ENCODE assay signal across 9 cellular contexts in genomic region chr11:5690216-5690615, GRCh38. TPM values are rescaled to one million over a fixed set of nuclear protein-coding genes. Genes with fewer than 3 reads are reported as not detected.
DNase-seq lines count a peak whose midpoint lies in the region; ATAC-seq and TF ChIP-seq lines count a peak whose summit lies in the region.
"Had no signal": no experiment of that assay in that cellular context is flagged by ENCODE, and none has a peak within 500 bp of the region (broad histone marks: within the 10 kb centered on the region; RNA-seq: fewer than 3 reads in every experiment).

No MANE protein-coding gene starts in this region.

- H3K4me1 ChIP-seq in ascending aorta, result peaks cover 3 to 20% of the 10 kb centered on the region in 2 donors
- H3K4me1 ChIP-seq in thoracic aorta (ENCODE audit: control insufficient read depth in 1 of 2, low read depth in 2 of 2), result peaks cover 12 to 31% of the 10 kb centered on the region in 2 donors

- TF ChIP-seq CTCF in ascending aorta (IDR thresholded peaks at IDR 0.05), result no peak
- TF ChIP-seq CTCF in thoracic aorta (IDR thresholded peaks at IDR 0.05), result no peak

- peaks cover 28% of the 10 kb centered on the region for H3K36me3 Mint-ChIP-seq in T-helper 2 cell treated with Interferon-gamma antibody and Interleukin-4, amounts not matched to agents 5 μg/mL and 100 μg/mL, for 36 hours (ENCODE audit: low read depth)

- peak overlapping the region; percentile 98 for H3K27ac Mint-ChIP-seq in T-helper 2 cell treated with Interferon-gamma antibody and Interleukin-4, amounts not matched to agents 5 μg/mL and 100 μg/mL, for 36 hours

- H3K27me3 ChIP-seq in ascending aorta (no peaks in the 10 kb centered on the region), thoracic aorta (replicated peaks; ENCODE audit: insufficient read depth) (no peaks in the 10 kb centered on the region)

- no peaks in the 10 kb centered on the region for H3K36me3 ChIP-seq in ascending aorta
- H3K36me3 ChIP-seq in thoracic aorta, result no peaks in the 10 kb centered on the region

- no peak for ATAC-seq in thoracic aorta (ENCODE audit: insufficient number of reproducible peaks, low FRiP score, low read depth)

- peak overlapping the region; percentile 82 to 87 for H3K27ac ChIP-seq in ascending aorta
- peak overlapping the region; percentile 82 to 87 for H3K27ac ChIP-seq in thoracic aorta
- H3K27ac ChIP-seq: C4-2B had no signal

- intact Hi-C loops in ascending aorta (cut with DNase I) (loop anchor here (10.0 kb wide), 2 partner anchors 995 to 1825 kb away; partner anchors contain the start of genes MRPL17 and PPFIBP2), posterior cingulate gyrus (cut with DNase I) (no loop called here)

- no peak for DNase-seq in T-helper 2 cell treated with Interferon-gamma antibody and Interleukin-4, amounts not matched to agents 5 μg/mL and 100 μg/mL, for 36 hours (ENCODE audit: low spot score)
- DNase-seq in T-helper 2 cell (no peak), ascending aorta (ENCODE audit: low spot score in 2 of 2) (no peak), kidney glomerular epithelial cell (lab: John Stamatoyannopoulos, UW) (peak; percentile 51), thoracic aorta (ENCODE audit: low spot score) (no peak), NCI-H526 (lab: John Stamatoyannopoulos, UW) (no peak), NCI-H1417 treated with DMSO at 0.1 percent for 48 hours (lab: John Stamatoyannopoulos, UW) (no peak), posterior cingulate gyrus (no peak)

- peak overlapping the region; percentile 95 for H3K4me3 Mint-ChIP-seq in T-helper 2 cell treated with Interferon-gamma antibody and Interleukin-4, amounts not matched to agents 5 μg/mL and 100 μg/mL, for 36 hours

- H3K27me3 Mint-ChIP-seq in T-helper 2 cell treated with Interferon-gamma antibody and Interleukin-4, amounts not matched to agents 5 μg/mL and 100 μg/mL, for 36 hours (ENCODE audit: low read depth), result no peaks in the 10 kb centered on the region

- H3K4me1 Mint-ChIP-seq in T-helper 2 cell treated with Interferon-gamma antibody and Interleukin-4, amounts not matched to agents 5 μg/mL and 100 μg/mL, for 36 hours (ENCODE audit: low read depth), result peaks cover 45% of the 10 kb centered on the region

- H3K9me3 ChIP-seq in ascending aorta (no peaks in the 10 kb centered on the region), thoracic aorta (no peaks in the 10 kb centered on the region)

- peak overlapping the region; percentile 48 to 63 for H3K4me3 ChIP-seq in ascending aorta
- H3K4me3 ChIP-seq in thoracic aorta, result peak overlapping the region; percentile 75

- H3K9me3 Mint-ChIP-seq in T-helper 2 cell treated with Interferon-gamma antibody and Interleukin-4, amounts not matched to agents 5 μg/mL and 100 μg/mL, for 36 hours, result no peaks in the 10 kb centered on the region

RNA-seq across cellular contexts. Expression of gene TRIM22, which starts 0.6 kb away (rescaled TPM):
- total RNA-seq in ascending aorta, result 32.5 TPM
- 100 to 1,000 TPM; 119 to 129 TPM for total RNA-seq in thoracic aorta

RNA-seq across cellular contexts. Expression of gene TRIM5, which starts 5.3 kb away (rescaled TPM):
- total RNA-seq in ascending aorta (45.1 TPM), thoracic aorta (10 to 100 TPM; 35.5 to 36.4 TPM)

RNA-seq across cellular contexts. Expression of gene OR56B1, which starts 46.0 kb away (rescaled TPM):
- not detected for total RNA-seq in ascending aorta
- under 1 TPM; 0.27 to 0.49 TPM for total RNA-seq in thoracic aorta
